In genomic region chr4:24584175-24584850, GRCh38 we compare ENCODE assay signal across 1 cellular context.
TF ChIP-seq lines count a peak whose summit lies in the region.

DHX15 (minus strand) TSS chr4:24584554; CDS start chr4:24584393, 161 bp downstream.

TF ChIP-seq in HepG2, 621 proteins besides CTCF, POLR2A, EP300 and RAD21 (continued from another document and continues in another):
- TF ChIP-seq, protein P1, sequence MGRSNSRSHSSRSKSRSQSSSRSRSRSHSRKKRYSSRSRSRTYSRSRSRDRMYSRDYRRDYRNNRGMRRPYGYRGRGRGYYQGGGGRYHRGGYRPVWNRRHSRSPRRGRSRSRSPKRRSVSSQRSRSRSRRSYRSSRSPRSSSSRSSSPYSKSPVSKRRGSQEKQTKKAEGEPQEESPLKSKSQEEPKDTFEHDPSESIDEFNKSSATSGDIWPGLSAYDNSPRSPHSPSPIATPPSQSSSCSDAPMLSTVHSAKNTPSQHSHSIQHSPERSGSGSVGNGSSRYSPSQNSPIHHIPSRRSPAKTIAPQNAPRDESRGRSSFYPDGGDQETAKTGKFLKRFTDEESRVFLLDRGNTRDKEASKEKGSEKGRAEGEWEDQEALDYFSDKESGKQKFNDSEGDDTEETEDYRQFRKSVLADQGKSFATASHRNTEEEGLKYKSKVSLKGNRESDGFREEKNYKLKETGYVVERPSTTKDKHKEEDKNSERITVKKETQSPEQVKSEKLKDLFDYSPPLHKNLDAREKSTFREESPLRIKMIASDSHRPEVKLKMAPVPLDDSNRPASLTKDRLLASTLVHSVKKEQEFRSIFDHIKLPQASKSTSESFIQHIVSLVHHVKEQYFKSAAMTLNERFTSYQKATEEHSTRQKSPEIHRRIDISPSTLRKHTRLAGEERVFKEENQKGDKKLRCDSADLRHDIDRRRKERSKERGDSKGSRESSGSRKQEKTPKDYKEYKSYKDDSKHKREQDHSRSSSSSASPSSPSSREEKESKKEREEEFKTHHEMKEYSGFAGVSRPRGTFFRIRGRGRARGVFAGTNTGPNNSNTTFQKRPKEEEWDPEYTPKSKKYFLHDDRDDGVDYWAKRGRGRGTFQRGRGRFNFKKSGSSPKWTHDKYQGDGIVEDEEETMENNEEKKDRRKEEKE (IDR thresholded peaks at IDR 0.05) = no peak
- TF ChIP-seq DPF2 (CRISPR knock-in tag; IDR thresholded peaks at IDR 0.05; ENCODE audit: borderline replicate concordance, low read depth) (no peak), ZNF660 (CRISPR knock-in tag; IDR thresholded peaks at IDR 0.05; ENCODE audit: borderline replicate concordance, low read depth) (no peak), U2AF2 (IDR thresholded peaks at IDR 0.05; ENCODE audit: low read depth, low read length) (no peak), HNRNPLL (IDR thresholded peaks at IDR 0.05; ENCODE audit: low read depth, low read length, poor library complexity, severe bottlenecking) (peak; percentile 79), AGO1 (IDR thresholded peaks at IDR 0.05; ENCODE audit: low read depth, low read length, poor library complexity, severe bottlenecking) (no peak), JARID2 (CRISPR knock-in tag; IDR thresholded peaks at IDR 0.05; ENCODE audit: insufficient replicate concordance) (no peak), MBD4 (IDR thresholded peaks at IDR 0.05; ENCODE audit: borderline replicate concordance, low read length) (no peak), U2AF1 (optimal IDR thresholded peaks at IDR 0.05; ENCODE audit: low read depth, low read length) (peak; percentile 56), ZNF382 (CRISPR knock-in tag; IDR thresholded peaks at IDR 0.05; ENCODE audit: borderline replicate concordance) (no peak), ZNF609 (CRISPR knock-in tag; IDR thresholded peaks at IDR 0.05; ENCODE audit: borderline replicate concordance) (peak; percentile 11; the same call in 1 of the 2 replicates), ZNF230 (CRISPR knock-in tag; IDR thresholded peaks at IDR 0.05) (0 out of 2 replicates have a peak, but pooled peaks have one; percentile 71), NBN (conservative IDR thresholded peaks at IDR 0.05) (no peak), ZNF589 (CRISPR knock-in tag; conservative IDR thresholded peaks at IDR 0.05) (no peak), TOPORS (CRISPR knock-in tag; IDR thresholded peaks at IDR 0.05) (0 out of 2 replicates have a peak, but pooled peaks have one; percentile 87), ZNF432 (CRISPR knock-in tag; IDR thresholded peaks at IDR 0.05; ENCODE audit: borderline replicate concordance) (no peak), GFI1 (CRISPR knock-in tag; IDR thresholded peaks at IDR 0.05; ENCODE audit: borderline replicate concordance) (no peak; the same call in 1 of the 2 replicates), ZNF775 (CRISPR knock-in tag; IDR thresholded peaks at IDR 0.05; ENCODE audit: borderline replicate concordance) (no peak), ZNF75D (CRISPR knock-in tag; IDR thresholded peaks at IDR 0.05; ENCODE audit: borderline replicate concordance) (no peak), HOXA9 (CRISPR knock-in tag; IDR thresholded peaks at IDR 0.05; ENCODE audit: borderline replicate concordance) (no peak), ZNF282 (IDR thresholded peaks at IDR 0.05; ENCODE audit: partially characterized antibody) (no peak), ZNF557 (CRISPR knock-in tag; IDR thresholded peaks at IDR 0.05) (no peak), SMAD1 (CRISPR knock-in tag; IDR thresholded peaks at IDR 0.05; ENCODE audit: borderline replicate concordance, low read depth) (0 out of 2 replicates have a peak, but pooled peaks have one; percentile 25), IKZF5 (CRISPR knock-in tag; IDR thresholded peaks at IDR 0.05) (peak; percentile 72; the same call in 1 of the 2 replicates), ZNF563 (CRISPR knock-in tag; IDR thresholded peaks at IDR 0.05) (peak; percentile 68), CCDC6 (CRISPR knock-in tag; IDR thresholded peaks at IDR 0.05) (0 out of 2 replicates have a peak, but pooled peaks have one; percentile 39), DNMT1 (CRISPR knock-in tag; IDR thresholded peaks at IDR 0.05) (no peak), YEATS4 (CRISPR knock-in tag; IDR thresholded peaks at IDR 0.05; ENCODE audit: borderline replicate concordance) (peak; percentile 89), ATF1 (CRISPR knock-in tag; IDR thresholded peaks at IDR 0.05) (no peak), ZNF737 (CRISPR knock-in tag; IDR thresholded peaks at IDR 0.05; ENCODE audit: borderline replicate concordance) (no peak), SNRNP70 (IDR thresholded peaks at IDR 0.05; ENCODE audit: low read depth, low read length) (no peak), ZKSCAN8 (CRISPR knock-in tag; IDR thresholded peaks at IDR 0.05; ENCODE audit: borderline replicate concordance) (no peak; the same call in 1 of the 2 replicates), ZNF784 (CRISPR knock-in tag; IDR thresholded peaks at IDR 0.05; ENCODE audit: borderline replicate concordance) (no peak; the same call in 1 of the 2 replicates), ZNF160 (CRISPR knock-in tag; IDR thresholded peaks at IDR 0.05) (peak; percentile 56; the same call in 1 of the 2 replicates), ZNF329 (CRISPR knock-in tag; IDR thresholded peaks at IDR 0.05; ENCODE audit: low read depth) (no peak), BRCA1 (CRISPR knock-in tag; IDR thresholded peaks at IDR 0.05) (0 out of 2 replicates have a peak, but pooled peaks have one; percentile 54), ATF4 (CRISPR knock-in tag; IDR thresholded peaks at IDR 0.05) (no peak), ZNF761 (CRISPR knock-in tag; conservative IDR thresholded peaks at IDR 0.05) (peak; percentile 64; the same call in 1 of the 2 replicates), FOXA3 (CRISPR knock-in tag; IDR thresholded peaks at IDR 0.05) (peak; percentile 44; the same call in 1 of the 2 replicates), KLF9 (CRISPR knock-in tag; IDR thresholded peaks at IDR 0.05; ENCODE audit: low read depth) (0 out of 2 replicates have a peak, but pooled peaks have one; percentile 49), NR3C1 (CRISPR knock-in tag; IDR thresholded peaks at IDR 0.05) (no peak), ZNF431 (CRISPR knock-in tag; IDR thresholded peaks at IDR 0.05; ENCODE audit: borderline replicate concordance, low read depth) (no peak; the same call in 1 of the 2 replicates), PAX8 (CRISPR knock-in tag; IDR thresholded peaks at IDR 0.05; ENCODE audit: borderline replicate concordance) (no peak)
- TF ChIP-seq, protein P2, sequence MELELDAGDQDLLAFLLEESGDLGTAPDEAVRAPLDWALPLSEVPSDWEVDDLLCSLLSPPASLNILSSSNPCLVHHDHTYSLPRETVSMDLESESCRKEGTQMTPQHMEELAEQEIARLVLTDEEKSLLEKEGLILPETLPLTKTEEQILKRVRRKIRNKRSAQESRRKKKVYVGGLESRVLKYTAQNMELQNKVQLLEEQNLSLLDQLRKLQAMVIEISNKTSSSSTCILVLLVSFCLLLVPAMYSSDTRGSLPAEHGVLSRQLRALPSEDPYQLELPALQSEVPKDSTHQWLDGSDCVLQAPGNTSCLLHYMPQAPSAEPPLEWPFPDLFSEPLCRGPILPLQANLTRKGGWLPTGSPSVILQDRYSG (CRISPR knock-in tag; IDR thresholded peaks at IDR 0.05) = peak; percentile 79; the same call in 1 of the 2 replicates
- TF ChIP-seq, protein P3, sequence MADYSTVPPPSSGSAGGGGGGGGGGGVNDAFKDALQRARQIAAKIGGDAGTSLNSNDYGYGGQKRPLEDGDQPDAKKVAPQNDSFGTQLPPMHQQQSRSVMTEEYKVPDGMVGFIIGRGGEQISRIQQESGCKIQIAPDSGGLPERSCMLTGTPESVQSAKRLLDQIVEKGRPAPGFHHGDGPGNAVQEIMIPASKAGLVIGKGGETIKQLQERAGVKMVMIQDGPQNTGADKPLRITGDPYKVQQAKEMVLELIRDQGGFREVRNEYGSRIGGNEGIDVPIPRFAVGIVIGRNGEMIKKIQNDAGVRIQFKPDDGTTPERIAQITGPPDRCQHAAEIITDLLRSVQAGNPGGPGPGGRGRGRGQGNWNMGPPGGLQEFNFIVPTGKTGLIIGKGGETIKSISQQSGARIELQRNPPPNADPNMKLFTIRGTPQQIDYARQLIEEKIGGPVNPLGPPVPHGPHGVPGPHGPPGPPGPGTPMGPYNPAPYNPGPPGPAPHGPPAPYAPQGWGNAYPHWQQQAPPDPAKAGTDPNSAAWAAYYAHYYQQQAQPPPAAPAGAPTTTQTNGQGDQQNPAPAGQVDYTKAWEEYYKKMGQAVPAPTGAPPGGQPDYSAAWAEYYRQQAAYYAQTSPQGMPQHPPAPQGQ (CRISPR knock-in tag; IDR thresholded peaks at IDR 0.05; ENCODE audit: borderline replicate concordance) = no peak
- TF ChIP-seq, protein P4, sequence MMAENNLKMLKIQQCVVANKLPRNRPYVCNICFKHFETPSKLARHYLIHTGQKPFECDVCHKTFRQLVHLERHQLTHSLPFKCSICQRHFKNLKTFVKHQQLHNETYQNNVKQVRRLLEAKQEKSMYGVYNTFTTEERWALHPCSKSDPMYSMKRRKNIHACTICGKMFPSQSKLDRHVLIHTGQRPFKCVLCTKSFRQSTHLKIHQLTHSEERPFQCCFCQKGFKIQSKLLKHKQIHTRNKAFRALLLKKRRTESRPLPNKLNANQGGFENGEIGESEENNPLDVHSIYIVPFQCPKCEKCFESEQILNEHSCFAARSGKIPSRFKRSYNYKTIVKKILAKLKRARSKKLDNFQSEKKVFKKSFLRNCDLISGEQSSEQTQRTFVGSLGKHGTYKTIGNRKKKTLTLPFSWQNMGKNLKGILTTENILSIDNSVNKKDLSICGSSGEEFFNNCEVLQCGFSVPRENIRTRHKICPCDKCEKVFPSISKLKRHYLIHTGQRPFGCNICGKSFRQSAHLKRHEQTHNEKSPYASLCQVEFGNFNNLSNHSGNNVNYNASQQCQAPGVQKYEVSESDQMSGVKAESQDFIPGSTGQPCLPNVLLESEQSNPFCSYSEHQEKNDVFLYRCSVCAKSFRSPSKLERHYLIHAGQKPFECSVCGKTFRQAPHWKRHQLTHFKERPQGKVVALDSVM (CRISPR knock-in tag; IDR thresholded peaks at IDR 0.05) = no peak
- TF ChIP-seq, protein P5, sequence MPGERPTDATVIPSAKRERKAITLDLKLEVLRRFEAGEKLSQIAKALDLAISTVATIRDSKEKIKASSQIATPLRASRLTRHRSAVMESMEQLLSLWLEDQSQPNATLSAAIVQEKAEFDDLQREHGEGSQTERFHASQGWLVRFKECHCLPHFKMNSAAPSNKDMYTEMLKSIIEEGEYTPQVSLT (CRISPR knock-in tag; IDR thresholded peaks at IDR 0.05; ENCODE audit: borderline replicate concordance, low read depth) = no peak; the same call in 1 of the 2 replicates
- TF ChIP-seq, protein P6, sequence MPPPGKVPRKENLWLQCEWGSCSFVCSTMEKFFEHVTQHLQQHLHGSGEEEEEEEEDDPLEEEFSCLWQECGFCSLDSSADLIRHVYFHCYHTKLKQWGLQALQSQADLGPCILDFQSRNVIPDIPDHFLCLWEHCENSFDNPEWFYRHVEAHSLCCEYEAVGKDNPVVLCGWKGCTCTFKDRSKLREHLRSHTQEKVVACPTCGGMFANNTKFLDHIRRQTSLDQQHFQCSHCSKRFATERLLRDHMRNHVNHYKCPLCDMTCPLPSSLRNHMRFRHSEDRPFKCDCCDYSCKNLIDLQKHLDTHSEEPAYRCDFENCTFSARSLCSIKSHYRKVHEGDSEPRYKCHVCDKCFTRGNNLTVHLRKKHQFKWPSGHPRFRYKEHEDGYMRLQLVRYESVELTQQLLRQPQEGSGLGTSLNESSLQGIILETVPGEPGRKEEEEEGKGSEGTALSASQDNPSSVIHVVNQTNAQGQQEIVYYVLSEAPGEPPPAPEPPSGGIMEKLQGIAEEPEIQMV (CRISPR knock-in tag; IDR thresholded peaks at IDR 0.05; ENCODE audit: low read depth) = no peak
